Comparison of ENCODE assay signal across 7 cellular contexts in genomic region chr1:70221241-70222077, GRCh38.
DNase-seq lines count a peak whose midpoint lies in the region; ATAC-seq and TF ChIP-seq lines count a peak whose summit lies in the region.

SRSF11 (plus strand) TSS chr1:70221380; CDS start chr1:70221637, 257 bp downstream.

- TF ChIP-seq POLR2A in GM18505 (IDR thresholded peaks at IDR 0.05; ENCODE audit: borderline replicate concordance, extremely low read depth, insufficient read depth, insufficient read length): peak; percentile 86

- ATAC-seq in GM18505 (IDR thresholded peaks at IDR 0.05; ENCODE audit: unreplicated experiment) (peak; percentile 97), HG02973 (IDR thresholded peaks at IDR 0.05; ENCODE audit: unreplicated experiment) (peak; percentile 93)

- H3K4me3 ChIP-seq in retinal pigment epithelial cell (ENCODE audit: low read length): peak within 1 kb of the TSS; percentile 86

- DNase-seq in NCI-H2029 (lab: John Stamatoyannopoulos, UW): peak; percentile 94
- DNase-seq in T-helper 9 cell: peak; percentile 97
- DNase-seq in astrocyte of the hippocampus (ENCODE audit: low read depth, low spot score): peak; percentile 99
- peak; percentile 87 to 94 for DNase-seq in hippocampal formation (lab: John Stamatoyannopoulos, UW)
- DNase-seq in retinal pigment epithelial cell (ENCODE audit: low read depth): peak; percentile 76

- TF ChIP-seq CTCF in retinal pigment epithelial cell (conservative IDR thresholded peaks at IDR 0.05; ENCODE audit: low read depth, low read length): peak; percentile 4

Comparison
In these comparisons a context has a peak if more than half of its experiments do, and no peak if none do; other contexts are left out.
1. Peak in every context shown above with its lines: DNase-seq, ATAC-seq and H3K4me3 ChIP-seq.